Comparison of ENCODE assay signal across 20 cellular contexts in the genomic region with DNA sequence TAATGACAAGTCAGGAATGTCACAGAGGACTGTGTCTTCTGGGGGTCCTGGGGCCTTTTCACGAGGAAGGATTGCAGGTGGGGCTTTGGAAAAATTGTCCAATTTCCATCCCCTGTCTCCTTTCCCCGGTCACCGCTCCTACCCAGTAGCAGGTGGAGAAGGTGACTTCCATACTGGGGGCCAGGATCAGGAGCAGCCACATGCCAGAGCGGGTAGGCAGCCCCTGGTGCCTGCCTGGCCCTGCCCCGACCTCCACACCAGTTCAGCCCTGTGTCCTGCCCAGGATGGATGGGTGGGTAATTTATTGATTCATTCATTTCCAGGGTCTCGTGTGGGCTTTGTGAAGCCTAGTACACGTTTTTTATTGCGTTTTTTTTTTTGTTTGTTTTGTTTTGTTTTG.
"Had no signal": no experiment of that assay in that cellular context is flagged by ENCODE, and none has a peak within 500 bp of the region (broad histone marks: within the 10 kb centered on the region; RNA-seq: fewer than 3 reads in every experiment).

No MANE protein-coding gene starts in this region.

- H3K4me3 ChIP-seq: dorsolateral prefrontal cortex, neural progenitor cell, right lobe of liver, suprapubic skin had no signal

- H3K36me3 ChIP-seq: neural progenitor cell, right lobe of liver had no signal

- H3K27me3 Mint-ChIP-seq: progenitor cell of endocrine pancreas; stimulated activated naive CD8-positive, alpha-beta T cell treated with anti-CD3 and anti-CD28 coated beads, Interleukin-15, amount 100 ng/mL, for 72 hours; type B pancreatic cell had no signal

- ATAC-seq: left lobe of liver; right lobe of liver; stimulated activated naive CD8-positive, alpha-beta T cell treated with anti-CD3 and anti-CD28 coated beads, Interleukin-15, amount 100 ng/mL, for 72 hours had no signal

- H3K4me2 ChIP-seq: neural progenitor cell had no signal

- H3K27ac Mint-ChIP-seq: nephron; progenitor cell of endocrine pancreas; stimulated activated naive CD8-positive, alpha-beta T cell treated with anti-CD3 and anti-CD28 coated beads, Interleukin-15, amount 100 ng/mL, for 72 hours; type B pancreatic cell had no signal

- DNase-seq: cerebellar nuclear complex; effector CD4-positive, alpha-beta T cell; hypothalamus; immature natural killer cell; islet precursor cell; mammary epithelial cell; small intestine; stimulated activated CD4-positive, alpha-beta T cell treated with anti-CD3 and anti-CD28 coated beads, Interleukin-15, amount 100 ng/mL, for 24 hours; stimulated activated CD4-positive, alpha-beta T cell treated with anti-CD3 and anti-CD28 coated beads, Interleukin-2, amount 100 ng/mL, for 48 hours; stimulated activated naive CD4-positive, alpha-beta T cell; stimulated activated naive CD8-positive, alpha-beta T cell treated with anti-CD3 and anti-CD28 coated beads, Interleukin-15, amount 100 ng/mL, for 72 hours had no signal

- H2AFZ ChIP-seq: neural progenitor cell, parathyroid adenoma had no signal

- H3K27me3 ChIP-seq: dorsolateral prefrontal cortex, neural progenitor cell, right lobe of liver, suprapubic skin had no signal

- H3K4me1 Mint-ChIP-seq: immature natural killer cell; stimulated activated naive CD8-positive, alpha-beta T cell treated with anti-CD3 and anti-CD28 coated beads, Interleukin-15, amount 100 ng/mL, for 72 hours had no signal

- H3K9me3 ChIP-seq: right lobe of liver, suprapubic skin had no signal

- H3K27ac ChIP-seq: dorsolateral prefrontal cortex, neural progenitor cell, parathyroid adenoma, right lobe of liver, suprapubic skin had no signal

- H3K4me1 ChIP-seq: neural progenitor cell, parathyroid adenoma, suprapubic skin had no signal

- H3K9ac ChIP-seq: neural progenitor cell, parathyroid adenoma had no signal

- H3K4me3 Mint-ChIP-seq: immature natural killer cell; nephron; neural progenitor cell; stimulated activated naive CD8-positive, alpha-beta T cell treated with anti-CD3 and anti-CD28 coated beads, Interleukin-15, amount 100 ng/mL, for 72 hours; type B pancreatic cell had no signal
